In genomic region chr1:149176453-149177316, GRCh38 we compare ENCODE assay signal across 7 cellular contexts.
DNase-seq lines count a peak whose midpoint lies in the region; ATAC-seq and TF ChIP-seq lines count a peak whose summit lies in the region.
"Not testable (repeated sequence)": the region's sequence is repeated elsewhere in the genome, so short reads cannot be mapped to it uniquely, and the experiment has no call there.

No MANE protein-coding gene starts in this region.

- not testable (repeated sequence) for H3K27me3 Mint-ChIP-seq in activated CD4-positive, alpha-beta memory T cell treated with anti-CD3 and anti-CD28 coated beads, Interleukin-2, amount 10 ng/mL, durations not matched to agents 7 days and 5 days; naive thymus-derived CD8-positive, alpha-beta T cell

- H3K4me3 ChIP-seq in HAP-1: peak overlapping the region; percentile 56
- H3K4me3 ChIP-seq in OCI-LY7 (ENCODE audit: low read depth, low read length, poor library complexity, severe bottlenecking): peak overlapping the region; percentile 68
- peak overlapping the region; percentile 21 to 66 for H3K4me3 ChIP-seq in body of pancreas

- CTCF ChIA-PET in OCI-LY7 (lab: Charles Lee; ENCODE audit: unreplicated experiment); activated CD4-positive, alpha-beta memory T cell treated with anti-CD3 and anti-CD28 coated beads, Interleukin-2, amount 10 ng/mL, durations not matched to agents 7 days and 5 days (lab: Charles Lee): not testable (repeated sequence)

- H3K27me3 ChIP-seq in HAP-1 (ENCODE audit: low read depth); body of pancreas: not testable (repeated sequence)

- H3K4me2 ChIP-seq in OCI-LY7 (ENCODE audit: low read length): peak overlapping the region; percentile 46; the same call in 1 of the 2 replicates

- H3K36me3 Mint-ChIP-seq in activated CD4-positive, alpha-beta memory T cell treated with anti-CD3 and anti-CD28 coated beads, Interleukin-2, amount 10 ng/mL, durations not matched to agents 7 days and 5 days (ENCODE audit: low read depth); naive thymus-derived CD8-positive, alpha-beta T cell: not testable (repeated sequence)

- 0% methylated on average over 1 of the region's 68 CpGs; no CpG with 5 or more reads in 1 of the 2 donors for WGBS in body of pancreas, 2 donors

- H4K20me1 ChIP-seq in OCI-LY7 (ENCODE audit: insufficient read depth, low read length): not testable (repeated sequence)

- H3K4me1 ChIP-seq in HAP-1; OCI-LY7 (ENCODE audit: insufficient read depth, low read length, poor library complexity, severe bottlenecking); body of pancreas: not testable (repeated sequence)

- BruUV-seq in OCI-LY7 (replicated peaks; lab: Mats Ljungman, UMichigan): TSS peak; percentile 81

- H3K4me3 Mint-ChIP-seq in activated CD4-positive, alpha-beta memory T cell treated with anti-CD3 and anti-CD28 coated beads, Interleukin-2, amount 10 ng/mL, durations not matched to agents 7 days and 5 days: peak overlapping the region; percentile 79
- H3K4me3 Mint-ChIP-seq in naive thymus-derived CD8-positive, alpha-beta T cell: peak overlapping the region; percentile 72 to 94 (median 88)

- not testable (repeated sequence) for H2AFZ ChIP-seq in OCI-LY7 (ENCODE audit: low read length)

- not testable (repeated sequence) for H3K36me3 ChIP-seq in HAP-1 (replicated peaks); OCI-LY7 (ENCODE audit: insufficient read depth, low read length); body of pancreas (replicated peaks in 1 of 2; ENCODE audit: insufficient read depth in 1 of 2, low read depth in 2 of 2)

- peak; percentile 30 to 71 (median 63) for TF ChIP-seq POLR2A in body of pancreas (IDR thresholded peaks at IDR 0.05)

- in situ Hi-C loops in HAP-1 (cut with MboI; ENCODE audit: low sequenced_read_pairs): not testable (repeated sequence)

- ATAC-seq in body of pancreas; naive thymus-derived CD8-positive, alpha-beta T cell: not testable (repeated sequence)

- TF ChIP-seq CTCF in OCI-LY7 (conservative IDR thresholded peaks at IDR 0.05; ENCODE audit: low read length); body of pancreas (IDR thresholded peaks at IDR 0.05): not testable (repeated sequence)

- POLR2A ChIA-PET in OCI-LY7 (lab: Charles Lee); activated CD4-positive, alpha-beta memory T cell treated with anti-CD3 and anti-CD28 coated beads, Interleukin-2, amount 10 ng/mL, durations not matched to agents 7 days and 5 days (lab: Charles Lee); naive thymus-derived CD8-positive, alpha-beta T cell (lab: Charles Lee): not testable (repeated sequence)

- H3K9me3 Mint-ChIP-seq in activated CD4-positive, alpha-beta memory T cell treated with anti-CD3 and anti-CD28 coated beads, Interleukin-2, amount 10 ng/mL, durations not matched to agents 7 days and 5 days; naive thymus-derived CD8-positive, alpha-beta T cell: not testable (repeated sequence)

- not testable (repeated sequence) for H3K4me1 Mint-ChIP-seq in activated CD4-positive, alpha-beta memory T cell treated with anti-CD3 and anti-CD28 coated beads, Interleukin-2, amount 10 ng/mL, durations not matched to agents 7 days and 5 days; naive thymus-derived CD8-positive, alpha-beta T cell

- H3K9me2 ChIP-seq in OCI-LY7 (ENCODE audit: insufficient read depth, low read length): not testable (repeated sequence)

- H3K79me2 ChIP-seq in OCI-LY7 (ENCODE audit: insufficient read depth, low read depth, low read length): not testable (repeated sequence)

- H3K9me3 ChIP-seq in HAP-1; OCI-LY7 (ENCODE audit: low read length); body of pancreas: not testable (repeated sequence)

- H3K27ac Mint-ChIP-seq in activated CD4-positive, alpha-beta memory T cell treated with anti-CD3 and anti-CD28 coated beads, Interleukin-2, amount 10 ng/mL, durations not matched to agents 7 days and 5 days: peak overlapping the region; percentile 76
- peak overlapping the region; percentile 67 to 97 (median 95) for H3K27ac Mint-ChIP-seq in naive thymus-derived CD8-positive, alpha-beta T cell

- intact Hi-C loops in OCI-LY7 (cut with micrococcal nuclease; ENCODE audit: unreplicated experiment); body of pancreas (cut with DNase I); cardiac septum (cut with DNase I): not testable (repeated sequence)

- peak; percentile 3 to 63 for DNase-seq in HAP-1 (ENCODE audit: low spot score in 2 of 2)
- DNase-seq in OCI-LY7 (ENCODE audit: low spot score): peak; percentile 65
- peak; percentile 63 for DNase-seq in activated CD4-positive, alpha-beta memory T cell treated with anti-CD3 and anti-CD28 coated beads, Interleukin-2, amount 10 ng/mL, durations not matched to agents 7 days and 5 days
- DNase-seq in body of pancreas: peak; percentile 47 to 65 (median 52)
- peak; percentile 78 for DNase-seq in cardiac septum (ENCODE audit: low spot score)
- peak; percentile 59 to 89 (median 72) for DNase-seq in naive thymus-derived CD8-positive, alpha-beta T cell
- DNase-seq in stimulated activated CD4-positive, alpha-beta T cell treated with anti-CD3 and anti-CD28 coated beads, Interleukin-4, amount 100 ng/mL, for 4 hours: peak; percentile 50 to 67

- H3K27ac ChIP-seq in OCI-LY7 (ENCODE audit: low read depth, low read length, poor library complexity, severe bottlenecking) (peak overlapping the region; percentile 79), body of pancreas (peak overlapping the region; percentile 65 to 91 (median 87))
